In the genomic region with DNA sequence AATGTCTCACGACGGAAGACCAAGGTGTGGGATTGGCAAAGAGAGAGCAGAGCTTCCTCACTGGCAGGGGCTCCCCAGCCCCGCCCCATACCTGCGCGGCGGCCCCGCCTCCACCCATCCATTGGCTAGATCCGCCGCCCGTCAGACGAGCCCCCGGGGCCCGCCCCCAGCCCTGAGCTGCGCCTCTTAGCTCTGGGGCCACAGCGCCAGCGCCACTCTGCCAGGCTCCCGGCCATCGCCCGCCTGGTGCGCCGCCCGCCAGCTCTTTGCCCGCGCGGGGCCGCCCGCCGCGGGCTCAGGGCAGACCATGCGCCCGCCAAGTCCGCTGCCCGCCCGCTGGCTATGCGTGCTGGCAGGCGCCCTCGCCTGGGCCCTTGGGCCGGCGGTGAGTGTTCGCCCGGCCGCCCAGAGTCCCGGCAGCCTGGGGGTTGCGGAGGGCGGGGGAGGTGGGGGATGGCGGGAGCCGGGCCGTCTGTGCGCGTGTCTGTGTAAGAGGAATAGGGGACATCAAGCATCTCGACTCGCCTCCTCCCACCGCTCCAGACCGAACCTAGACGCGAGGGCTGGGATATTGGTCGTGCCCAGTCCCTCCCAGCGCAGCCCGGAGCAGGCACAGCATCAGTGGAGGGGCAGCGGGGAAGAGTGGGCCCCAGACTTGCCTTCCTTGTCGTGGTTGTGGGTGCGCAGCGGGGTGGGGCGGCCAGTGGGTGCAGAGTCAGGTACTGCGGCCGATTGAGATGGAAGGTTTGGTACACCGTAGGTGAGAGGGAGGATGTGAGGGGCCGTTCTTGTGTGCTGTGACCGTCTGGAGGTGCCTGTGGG, we compare ENCODE assay signal across 8 cellular contexts. TPM values are rescaled to one million over a fixed set of nuclear protein-coding genes. Genes with fewer than 3 reads are reported as not detected.
DNase-seq lines count a peak whose midpoint lies in the region; ATAC-seq and TF ChIP-seq lines count a peak whose summit lies in the region.

A gene with protein sequence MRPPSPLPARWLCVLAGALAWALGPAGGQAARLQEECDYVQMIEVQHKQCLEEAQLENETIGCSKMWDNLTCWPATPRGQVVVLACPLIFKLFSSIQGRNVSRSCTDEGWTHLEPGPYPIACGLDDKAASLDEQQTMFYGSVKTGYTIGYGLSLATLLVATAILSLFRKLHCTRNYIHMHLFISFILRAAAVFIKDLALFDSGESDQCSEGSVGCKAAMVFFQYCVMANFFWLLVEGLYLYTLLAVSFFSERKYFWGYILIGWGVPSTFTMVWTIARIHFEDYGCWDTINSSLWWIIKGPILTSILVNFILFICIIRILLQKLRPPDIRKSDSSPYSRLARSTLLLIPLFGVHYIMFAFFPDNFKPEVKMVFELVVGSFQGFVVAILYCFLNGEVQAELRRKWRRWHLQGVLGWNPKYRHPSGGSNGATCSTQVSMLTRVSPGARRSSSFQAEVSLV (plus strand): TSS at position 215 of the 822 bp plus-strand sequence. CDS start 93 bp downstream, at position 308.

- H3K27me3 ChIP-seq in right lobe of liver = no peaks in the 10 kb centered on the region

- H3K9me3 ChIP-seq in right lobe of liver = no peaks in the 10 kb centered on the region

- H3K4me3 ChIP-seq in choroid plexus epithelial cell (ENCODE audit: low read depth, low read length) = peak within 1 kb of the TSS; percentile 33
- H3K4me3 ChIP-seq in right lobe of liver = peak within 1 kb of the TSS; percentile 35 to 42 (median 39)

- DNase-seq in NCI-H1694 (lab: John Stamatoyannopoulos, UW) (peak; percentile 33), NCI-H1694 treated with DMSO at 0.1 percent for 48 hours (lab: John Stamatoyannopoulos, UW) (no peak), NCI-H2196 (lab: John Stamatoyannopoulos, UW; ENCODE audit: unreplicated experiment) (peak; percentile 75), choroid plexus epithelial cell (ENCODE audit: low read depth) (peak; percentile 19), right lobe of liver (peak; percentile 88 to 92 (median 89))
- peak; percentile 94 for DNase-seq in activated CD4-positive, alpha-beta T cell treated with anti-CD3 and anti-CD28 coated beads for 48 hours
- peak; percentile 92 to 94 for DNase-seq in stimulated activated CD4-positive, alpha-beta T cell treated with anti-CD3 and anti-CD28 coated beads, Interleukin-4, amount 100 ng/mL, for 4 hours

- H3K4me1 ChIP-seq in right lobe of liver = peaks cover 0 to 10% (median 5%) of the 10 kb centered on the region in 4 donors

- intact Hi-C loops in right lobe of liver (cut with DNase I) = no loop called here

- peak; percentile 30 for TF ChIP-seq POLR2A in right lobe of liver (IDR thresholded peaks at IDR 0.05)

- no peaks in the 10 kb centered on the region for H3K36me3 ChIP-seq in right lobe of liver

- no peak within 1 kb of the TSS for H3K27ac ChIP-seq in right lobe of liver

- no peak for TF ChIP-seq CTCF in choroid plexus epithelial cell (conservative IDR thresholded peaks at IDR 0.05; ENCODE audit: low read depth, low read length)
- TF ChIP-seq CTCF in right lobe of liver (IDR thresholded peaks at IDR 0.05) = no peak

- ATAC-seq in HG03039 (IDR thresholded peaks at IDR 0.05; ENCODE audit: unreplicated experiment) (peak; percentile 90), right lobe of liver (peak; percentile 93 to 96 (median 96))

- 12% methylated on average over 5 of the region's 69 CpGs for WGBS in right lobe of liver (ENCODE audit: insufficient coverage, low coverage, low lambda C conversion rate, missing lambda C conversion rate)

RNA-seq across cellular contexts. Expression of the gene that starts here (rescaled TPM):
- 10 to 100 TPM in 5 of 6 experiments, 1 to 10 TPM in 1; 1.9 to 34.5 (median 18.2) TPM for total RNA-seq in right lobe of liver
